In the genomic region with DNA sequence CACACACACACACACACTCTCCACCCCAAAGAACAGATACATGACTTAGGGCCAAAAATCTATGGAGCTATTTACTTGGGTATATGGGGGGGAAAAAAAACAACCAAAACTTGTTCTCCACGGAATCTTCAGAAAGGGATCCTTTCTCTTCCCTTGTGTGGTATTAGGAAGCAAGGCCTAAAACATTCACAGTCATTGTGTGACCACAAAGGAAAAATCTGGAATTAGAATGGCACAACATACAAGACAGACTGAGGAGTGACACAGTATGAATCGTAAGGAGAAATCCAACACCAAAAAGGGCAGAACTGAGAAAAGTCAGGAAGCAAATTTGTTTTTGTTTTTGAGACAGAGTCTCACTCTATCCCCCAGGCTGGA, we compare ENCODE assay signal across 1 cellular context.
TF ChIP-seq lines count a peak whose summit lies in the region.

No MANE protein-coding gene starts in this region.

TF ChIP-seq in WTC11, 78 proteins besides CTCF, POLR2A, EP300 and RAD21 (continued from another document):
- TF ChIP-seq, protein P1, sequence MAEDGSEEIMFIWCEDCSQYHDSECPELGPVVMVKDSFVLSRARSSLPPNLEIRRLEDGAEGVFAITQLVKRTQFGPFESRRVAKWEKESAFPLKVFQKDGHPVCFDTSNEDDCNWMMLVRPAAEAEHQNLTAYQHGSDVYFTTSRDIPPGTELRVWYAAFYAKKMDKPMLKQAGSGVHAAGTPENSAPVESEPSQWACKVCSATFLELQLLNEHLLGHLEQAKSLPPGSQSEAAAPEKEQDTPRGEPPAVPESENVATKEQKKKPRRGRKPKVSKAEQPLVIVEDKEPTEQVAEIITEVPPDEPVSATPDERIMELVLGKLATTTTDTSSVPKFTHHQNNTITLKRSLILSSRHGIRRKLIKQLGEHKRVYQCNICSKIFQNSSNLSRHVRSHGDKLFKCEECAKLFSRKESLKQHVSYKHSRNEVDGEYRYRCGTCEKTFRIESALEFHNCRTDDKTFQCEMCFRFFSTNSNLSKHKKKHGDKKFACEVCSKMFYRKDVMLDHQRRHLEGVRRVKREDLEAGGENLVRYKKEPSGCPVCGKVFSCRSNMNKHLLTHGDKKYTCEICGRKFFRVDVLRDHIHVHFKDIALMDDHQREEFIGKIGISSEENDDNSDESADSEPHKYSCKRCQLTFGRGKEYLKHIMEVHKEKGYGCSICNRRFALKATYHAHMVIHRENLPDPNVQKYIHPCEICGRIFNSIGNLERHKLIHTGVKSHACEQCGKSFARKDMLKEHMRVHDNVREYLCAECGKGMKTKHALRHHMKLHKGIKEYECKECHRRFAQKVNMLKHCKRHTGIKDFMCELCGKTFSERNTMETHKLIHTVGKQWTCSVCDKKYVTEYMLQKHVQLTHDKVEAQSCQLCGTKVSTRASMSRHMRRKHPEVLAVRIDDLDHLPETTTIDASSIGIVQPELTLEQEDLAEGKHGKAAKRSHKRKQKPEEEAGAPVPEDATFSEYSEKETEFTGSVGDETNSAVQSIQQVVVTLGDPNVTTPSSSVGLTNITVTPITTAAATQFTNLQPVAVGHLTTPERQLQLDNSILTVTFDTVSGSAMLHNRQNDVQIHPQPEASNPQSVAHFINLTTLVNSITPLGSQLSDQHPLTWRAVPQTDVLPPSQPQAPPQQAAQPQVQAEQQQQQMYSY (CRISPR knock-in tag; IDR thresholded peaks at IDR 0.05), result no peak
- TF ChIP-seq, protein P2, sequence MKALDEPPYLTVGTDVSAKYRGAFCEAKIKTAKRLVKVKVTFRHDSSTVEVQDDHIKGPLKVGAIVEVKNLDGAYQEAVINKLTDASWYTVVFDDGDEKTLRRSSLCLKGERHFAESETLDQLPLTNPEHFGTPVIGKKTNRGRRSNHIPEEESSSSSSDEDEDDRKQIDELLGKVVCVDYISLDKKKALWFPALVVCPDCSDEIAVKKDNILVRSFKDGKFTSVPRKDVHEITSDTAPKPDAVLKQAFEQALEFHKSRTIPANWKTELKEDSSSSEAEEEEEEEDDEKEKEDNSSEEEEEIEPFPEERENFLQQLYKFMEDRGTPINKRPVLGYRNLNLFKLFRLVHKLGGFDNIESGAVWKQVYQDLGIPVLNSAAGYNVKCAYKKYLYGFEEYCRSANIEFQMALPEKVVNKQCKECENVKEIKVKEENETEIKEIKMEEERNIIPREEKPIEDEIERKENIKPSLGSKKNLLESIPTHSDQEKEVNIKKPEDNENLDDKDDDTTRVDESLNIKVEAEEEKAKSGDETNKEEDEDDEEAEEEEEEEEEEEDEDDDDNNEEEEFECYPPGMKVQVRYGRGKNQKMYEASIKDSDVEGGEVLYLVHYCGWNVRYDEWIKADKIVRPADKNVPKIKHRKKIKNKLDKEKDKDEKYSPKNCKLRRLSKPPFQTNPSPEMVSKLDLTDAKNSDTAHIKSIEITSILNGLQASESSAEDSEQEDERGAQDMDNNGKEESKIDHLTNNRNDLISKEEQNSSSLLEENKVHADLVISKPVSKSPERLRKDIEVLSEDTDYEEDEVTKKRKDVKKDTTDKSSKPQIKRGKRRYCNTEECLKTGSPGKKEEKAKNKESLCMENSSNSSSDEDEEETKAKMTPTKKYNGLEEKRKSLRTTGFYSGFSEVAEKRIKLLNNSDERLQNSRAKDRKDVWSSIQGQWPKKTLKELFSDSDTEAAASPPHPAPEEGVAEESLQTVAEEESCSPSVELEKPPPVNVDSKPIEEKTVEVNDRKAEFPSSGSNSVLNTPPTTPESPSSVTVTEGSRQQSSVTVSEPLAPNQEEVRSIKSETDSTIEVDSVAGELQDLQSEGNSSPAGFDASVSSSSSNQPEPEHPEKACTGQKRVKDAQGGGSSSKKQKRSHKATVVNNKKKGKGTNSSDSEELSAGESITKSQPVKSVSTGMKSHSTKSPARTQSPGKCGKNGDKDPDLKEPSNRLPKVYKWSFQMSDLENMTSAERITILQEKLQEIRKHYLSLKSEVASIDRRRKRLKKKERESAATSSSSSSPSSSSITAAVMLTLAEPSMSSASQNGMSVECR (CRISPR knock-in tag; IDR thresholded peaks at IDR 0.05; ENCODE audit: borderline replicate concordance), result no peak
- TF ChIP-seq ZNF138 (CRISPR knock-in tag; conservative IDR thresholded peaks at IDR 0.05), result no peak
- TF ChIP-seq ZBTB21 (CRISPR knock-in tag; IDR thresholded peaks at IDR 0.05; ENCODE audit: borderline replicate concordance), result no peak
- TF ChIP-seq, protein P3, sequence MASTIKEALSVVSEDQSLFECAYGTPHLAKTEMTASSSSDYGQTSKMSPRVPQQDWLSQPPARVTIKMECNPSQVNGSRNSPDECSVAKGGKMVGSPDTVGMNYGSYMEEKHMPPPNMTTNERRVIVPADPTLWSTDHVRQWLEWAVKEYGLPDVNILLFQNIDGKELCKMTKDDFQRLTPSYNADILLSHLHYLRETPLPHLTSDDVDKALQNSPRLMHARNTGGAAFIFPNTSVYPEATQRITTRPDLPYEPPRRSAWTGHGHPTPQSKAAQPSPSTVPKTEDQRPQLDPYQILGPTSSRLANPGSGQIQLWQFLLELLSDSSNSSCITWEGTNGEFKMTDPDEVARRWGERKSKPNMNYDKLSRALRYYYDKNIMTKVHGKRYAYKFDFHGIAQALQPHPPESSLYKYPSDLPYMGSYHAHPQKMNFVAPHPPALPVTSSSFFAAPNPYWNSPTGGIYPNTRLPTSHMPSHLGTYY (CRISPR knock-in tag; IDR thresholded peaks at IDR 0.05), result no peak
- TF ChIP-seq, protein P4, sequence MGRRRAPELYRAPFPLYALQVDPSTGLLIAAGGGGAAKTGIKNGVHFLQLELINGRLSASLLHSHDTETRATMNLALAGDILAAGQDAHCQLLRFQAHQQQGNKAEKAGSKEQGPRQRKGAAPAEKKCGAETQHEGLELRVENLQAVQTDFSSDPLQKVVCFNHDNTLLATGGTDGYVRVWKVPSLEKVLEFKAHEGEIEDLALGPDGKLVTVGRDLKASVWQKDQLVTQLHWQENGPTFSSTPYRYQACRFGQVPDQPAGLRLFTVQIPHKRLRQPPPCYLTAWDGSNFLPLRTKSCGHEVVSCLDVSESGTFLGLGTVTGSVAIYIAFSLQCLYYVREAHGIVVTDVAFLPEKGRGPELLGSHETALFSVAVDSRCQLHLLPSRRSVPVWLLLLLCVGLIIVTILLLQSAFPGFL (CRISPR knock-in tag; IDR thresholded peaks at IDR 0.05; ENCODE audit: borderline replicate concordance), result no peak
- no peak for TF ChIP-seq MXD4 (CRISPR knock-in tag; IDR thresholded peaks at IDR 0.05; ENCODE audit: borderline replicate concordance)
- TF ChIP-seq, protein P5, sequence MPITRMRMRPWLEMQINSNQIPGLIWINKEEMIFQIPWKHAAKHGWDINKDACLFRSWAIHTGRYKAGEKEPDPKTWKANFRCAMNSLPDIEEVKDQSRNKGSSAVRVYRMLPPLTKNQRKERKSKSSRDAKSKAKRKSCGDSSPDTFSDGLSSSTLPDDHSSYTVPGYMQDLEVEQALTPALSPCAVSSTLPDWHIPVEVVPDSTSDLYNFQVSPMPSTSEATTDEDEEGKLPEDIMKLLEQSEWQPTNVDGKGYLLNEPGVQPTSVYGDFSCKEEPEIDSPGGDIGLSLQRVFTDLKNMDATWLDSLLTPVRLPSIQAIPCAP (CRISPR knock-in tag; IDR thresholded peaks at IDR 0.05), result no peak
- TF ChIP-seq SMAD4 (CRISPR knock-in tag; IDR thresholded peaks at IDR 0.05), result no peak
- no peak for TF ChIP-seq ZNF423 (CRISPR knock-in tag; IDR thresholded peaks at IDR 0.05)
- TF ChIP-seq, protein P6, sequence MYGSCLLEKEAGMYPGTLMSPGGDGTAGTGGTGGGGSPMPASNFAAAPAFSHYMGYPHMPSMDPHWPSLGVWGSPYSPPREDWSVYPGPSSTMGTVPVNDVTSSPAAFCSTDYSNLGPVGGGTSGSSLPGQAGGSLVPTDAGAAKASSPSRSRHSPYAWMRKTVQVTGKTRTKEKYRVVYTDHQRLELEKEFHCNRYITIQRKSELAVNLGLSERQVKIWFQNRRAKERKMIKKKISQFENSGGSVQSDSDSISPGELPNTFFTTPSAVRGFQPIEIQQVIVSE (CRISPR knock-in tag; IDR thresholded peaks at IDR 0.05; ENCODE audit: borderline replicate concordance), result no peak
- TF ChIP-seq, protein P7, sequence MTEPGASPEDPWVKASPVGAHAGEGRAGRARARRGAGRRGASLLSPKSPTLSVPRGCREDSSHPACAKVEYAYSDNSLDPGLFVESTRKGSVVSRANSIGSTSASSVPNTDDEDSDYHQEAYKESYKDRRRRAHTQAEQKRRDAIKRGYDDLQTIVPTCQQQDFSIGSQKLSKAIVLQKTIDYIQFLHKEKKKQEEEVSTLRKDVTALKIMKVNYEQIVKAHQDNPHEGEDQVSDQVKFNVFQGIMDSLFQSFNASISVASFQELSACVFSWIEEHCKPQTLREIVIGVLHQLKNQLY (CRISPR knock-in tag; IDR thresholded peaks at IDR 0.05), result no peak
- no peak for TF ChIP-seq HMGA2 (CRISPR knock-in tag; IDR thresholded peaks at IDR 0.05)
